In the genomic region with DNA sequence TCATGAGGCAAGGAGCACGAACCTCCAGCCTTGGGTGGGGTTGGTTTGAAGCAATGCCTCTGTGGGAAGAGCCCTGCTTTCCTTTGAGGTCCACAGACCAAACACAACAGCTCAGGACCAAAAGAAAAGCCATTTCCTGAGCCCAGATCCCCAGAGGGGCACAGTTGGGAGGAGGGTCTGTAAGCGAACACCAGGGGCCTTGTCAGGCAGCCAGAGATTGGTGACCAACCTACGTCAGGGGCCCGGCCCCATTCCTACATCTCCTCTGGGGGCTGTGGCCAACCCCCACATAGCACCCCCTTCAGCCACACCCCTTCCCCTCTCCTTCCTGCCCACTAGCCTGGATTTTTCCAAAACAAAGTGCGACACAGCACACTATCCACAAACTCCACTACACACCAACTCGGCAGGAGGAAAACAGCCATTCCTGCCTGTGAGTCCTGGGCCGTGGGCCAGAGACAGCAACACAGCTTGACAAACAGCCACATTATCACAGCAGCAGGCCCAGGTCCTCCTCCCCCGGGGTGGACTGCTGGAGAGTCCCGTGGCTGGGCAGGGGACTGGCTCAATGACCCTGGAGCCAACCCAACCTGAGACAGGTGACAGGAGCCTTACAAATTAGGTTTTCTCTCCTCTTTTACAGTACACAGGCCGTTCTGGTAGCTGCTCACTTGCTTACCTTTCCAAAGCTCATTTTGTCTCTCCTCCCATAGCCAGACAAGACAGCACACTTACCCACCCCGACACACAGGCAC, we compare ENCODE assay signal across 10 cellular contexts.
DNase-seq lines count a peak whose midpoint lies in the region; ATAC-seq and TF ChIP-seq lines count a peak whose summit lies in the region.
"Had no signal": no experiment of that assay in that cellular context is flagged by ENCODE, and none has a peak within 500 bp of the region (broad histone marks: within the 10 kb centered on the region; RNA-seq: fewer than 3 reads in every experiment).

No MANE protein-coding gene starts in this region.

- H3K4me3 ChIP-seq in fibroblast of villous mesenchyme (ENCODE audit: low read depth, low read length) (no peak overlapping the region), upper lobe of left lung (peak overlapping the region in 2 of 4 donors; percentile 11 to 25)

- no peaks in the 10 kb centered on the region for H3K27me3 ChIP-seq in upper lobe of left lung

- no peak for ATAC-seq in WTC11
- ATAC-seq in upper lobe of left lung (ENCODE audit: low FRiP score in 2 of 2), result peak; percentile 27 to 31
- ATAC-seq in activated T-cell treated with anti-CD3 and anti-CD28 coated beads, Interleukin-2, amount 50 U/mL, for 72 hours (replicated peaks in 1 of 2), result no peak
- ATAC-seq: HCT116 had no signal

- 17 to 26% methylated on average over 9 to 11 of the region's 11 CpGs for WGBS in upper lobe of left lung, 2 donors

- CTCF ChIA-PET in WTC11 (lab: Charles Lee), result interaction anchor here (0.7 to 2.6 kb wide), 5 partner anchors 14 to 118 kb away, joined by 3 to 8 read pairs (median 3); no protein-coding TSS in a partner anchor

- no peak for TF ChIP-seq CTCF in WTC11 (IDR thresholded peaks at IDR 0.05)
- no peak for TF ChIP-seq CTCF in fibroblast of villous mesenchyme (IDR thresholded peaks at IDR 0.05; ENCODE audit: insufficient read depth, low read depth, low read length)
- TF ChIP-seq CTCF in nephron (IDR thresholded peaks at IDR 0.05; ENCODE audit: unreplicated experiment in 3 of 3), result no peak
- TF ChIP-seq CTCF in upper lobe of left lung (IDR thresholded peaks at IDR 0.05), result peak in 1 of 6 experiments; percentile 4

- H3K9me3 Mint-ChIP-seq in WTC11 (no peaks in the 10 kb centered on the region), nephron (no peaks in the 10 kb centered on the region)
- no peaks in the 10 kb centered on the region for H3K9me3 Mint-ChIP-seq in activated T-cell treated with anti-CD3 and anti-CD28 coated beads, Interleukin-2, amount 50 U/mL, for 72 hours
- no peaks in the 10 kb centered on the region for H3K9me3 Mint-ChIP-seq in activated CD4-positive, alpha-beta T cell treated with anti-CD3 and anti-CD28 coated beads, Interleukin-2, amount 10 ng/mL, durations not matched to agents 24 days and 14 days

- H3K4me3 Mint-ChIP-seq in WTC11 (no peak overlapping the region), nephron (peak overlapping the region; percentile 7 to 31 (median 31))
- H3K4me3 Mint-ChIP-seq in activated T-cell treated with anti-CD3 and anti-CD28 coated beads, Interleukin-2, amount 50 U/mL, for 72 hours, result no peak overlapping the region
- H3K4me3 Mint-ChIP-seq in activated CD4-positive, alpha-beta T cell treated with anti-CD3 and anti-CD28 coated beads, Interleukin-2, amount 10 ng/mL, durations not matched to agents 24 days and 14 days, result no peak overlapping the region

- H3K36me3 ChIP-seq in upper lobe of left lung, result peaks cover 0 to 22% (median 7%) of the 10 kb centered on the region in 4 donors

- H3K27me3 Mint-ChIP-seq in WTC11 (ENCODE audit: low read depth), result peaks cover 2% of the 10 kb centered on the region; the same call in 1 of the 2 replicates
- no peaks in the 10 kb centered on the region for H3K27me3 Mint-ChIP-seq in nephron (ENCODE audit: low read depth)
- H3K27me3 Mint-ChIP-seq in activated T-cell treated with anti-CD3 and anti-CD28 coated beads, Interleukin-2, amount 50 U/mL, for 72 hours (ENCODE audit: low read depth), result peaks cover 18% of the 10 kb centered on the region
- peaks cover 20% of the 10 kb centered on the region for H3K27me3 Mint-ChIP-seq in activated CD4-positive, alpha-beta T cell treated with anti-CD3 and anti-CD28 coated beads, Interleukin-2, amount 10 ng/mL, durations not matched to agents 24 days and 14 days

- H3K36me3 Mint-ChIP-seq in WTC11 (no peaks in the 10 kb centered on the region), nephron (ENCODE audit: low read depth) (peaks cover 10% of the 10 kb centered on the region)
- no peaks in the 10 kb centered on the region for H3K36me3 Mint-ChIP-seq in activated T-cell treated with anti-CD3 and anti-CD28 coated beads, Interleukin-2, amount 50 U/mL, for 72 hours (ENCODE audit: insufficient read depth in 2 of 2)
- no peaks in the 10 kb centered on the region for H3K36me3 Mint-ChIP-seq in activated CD4-positive, alpha-beta T cell treated with anti-CD3 and anti-CD28 coated beads, Interleukin-2, amount 10 ng/mL, durations not matched to agents 24 days and 14 days (ENCODE audit: low read depth)

- intact Hi-C loops in activated CD4-positive, alpha-beta T cell treated with anti-CD3 and anti-CD28 coated beads, Interleukin-2, amount 10 ng/mL, durations not matched to agents 24 days and 14 days (cut with micrococcal nuclease), result no loop called here

- TF ChIP-seq EP300 in upper lobe of left lung (IDR thresholded peaks at IDR 0.05), result peak in 1 of 4 donors; percentile 62

- no peak for DNase-seq in WTC11 (ENCODE audit: low spot score)
- DNase-seq in fibroblast of villous mesenchyme (ENCODE audit: low read depth), result peak; percentile 73
- peak in 1 of 2 donors; percentile 79 for DNase-seq in upper lobe of left lung
- DNase-seq in NCI-H748 treated with DMSO at 0.1 percent for 48 hours (lab: John Stamatoyannopoulos, UW), result no peak
- no peak for DNase-seq in islet precursor cell
- DNase-seq in activated T-cell treated with anti-CD3 and anti-CD28 coated beads, Interleukin-2, amount 50 U/mL, for 72 hours, result no peak
- no peak for DNase-seq in activated CD4-positive, alpha-beta T cell treated with anti-CD3 and anti-CD28 coated beads, Interleukin-2, amount 10 ng/mL, durations not matched to agents 24 days and 14 days
- DNase-seq: activated T-cell treated with anti-CD3 and anti-CD28 coated beads, Interleukin-2, amount 50 U/mL, for 1 hour had no signal

- peaks cover 82 to 96% (median 90%) of the 10 kb centered on the region in 4 donors for H3K4me1 ChIP-seq in upper lobe of left lung

- POLR2A ChIA-PET in WTC11 (lab: Charles Lee), result no interaction called here

- peak overlapping the region; percentile 89 to 95 (median 90) for H3K27ac ChIP-seq in upper lobe of left lung

- no peaks in the 10 kb centered on the region for H3K9me3 ChIP-seq in upper lobe of left lung

- H3K27ac Mint-ChIP-seq in WTC11, result peak overlapping the region; percentile 46
- peak overlapping the region; percentile 82 to 89 (median 83) for H3K27ac Mint-ChIP-seq in nephron
- no peak overlapping the region for H3K27ac Mint-ChIP-seq in activated T-cell treated with anti-CD3 and anti-CD28 coated beads, Interleukin-2, amount 50 U/mL, for 72 hours
- H3K27ac Mint-ChIP-seq in activated CD4-positive, alpha-beta T cell treated with anti-CD3 and anti-CD28 coated beads, Interleukin-2, amount 10 ng/mL, durations not matched to agents 24 days and 14 days, result no peak overlapping the region

- H3K4me1 Mint-ChIP-seq in WTC11 (peaks cover 17% of the 10 kb centered on the region; the same call in 1 of the 2 replicates), nephron (peaks cover 51% of the 10 kb centered on the region)
- H3K4me1 Mint-ChIP-seq in activated T-cell treated with anti-CD3 and anti-CD28 coated beads, Interleukin-2, amount 50 U/mL, for 72 hours (ENCODE audit: low read depth), result no peaks in the 10 kb centered on the region
- no peaks in the 10 kb centered on the region for H3K4me1 Mint-ChIP-seq in activated CD4-positive, alpha-beta T cell treated with anti-CD3 and anti-CD28 coated beads, Interleukin-2, amount 10 ng/mL, durations not matched to agents 24 days and 14 days

- peak in 1 of 4 donors; percentile 70 for TF ChIP-seq POLR2A in upper lobe of left lung (IDR thresholded peaks at IDR 0.05)

TF ChIP-seq in WTC11, 78 proteins besides CTCF, POLR2A, EP300 and RAD21:
- TF ChIP-seq, protein P1, sequence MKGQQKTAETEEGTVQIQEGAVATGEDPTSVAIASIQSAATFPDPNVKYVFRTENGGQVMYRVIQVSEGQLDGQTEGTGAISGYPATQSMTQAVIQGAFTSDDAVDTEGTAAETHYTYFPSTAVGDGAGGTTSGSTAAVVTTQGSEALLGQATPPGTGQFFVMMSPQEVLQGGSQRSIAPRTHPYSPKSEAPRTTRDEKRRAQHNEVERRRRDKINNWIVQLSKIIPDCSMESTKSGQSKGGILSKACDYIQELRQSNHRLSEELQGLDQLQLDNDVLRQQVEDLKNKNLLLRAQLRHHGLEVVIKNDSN (CRISPR knock-in tag; IDR thresholded peaks at IDR 0.05), result no peak
- no peak for TF ChIP-seq TEAD4 (CRISPR knock-in tag; IDR thresholded peaks at IDR 0.05)
- TF ChIP-seq JAZF1 (CRISPR knock-in tag; IDR thresholded peaks at IDR 0.05), result no peak
- TF ChIP-seq ZNF219 (CRISPR knock-in tag; IDR thresholded peaks at IDR 0.05; ENCODE audit: borderline replicate concordance), result no peak
- no peak for TF ChIP-seq CBFB (CRISPR knock-in tag; IDR thresholded peaks at IDR 0.05; ENCODE audit: low read depth)
- TF ChIP-seq ZNF138 (CRISPR knock-in tag; conservative IDR thresholded peaks at IDR 0.05), result no peak
- TF ChIP-seq, protein P2, sequence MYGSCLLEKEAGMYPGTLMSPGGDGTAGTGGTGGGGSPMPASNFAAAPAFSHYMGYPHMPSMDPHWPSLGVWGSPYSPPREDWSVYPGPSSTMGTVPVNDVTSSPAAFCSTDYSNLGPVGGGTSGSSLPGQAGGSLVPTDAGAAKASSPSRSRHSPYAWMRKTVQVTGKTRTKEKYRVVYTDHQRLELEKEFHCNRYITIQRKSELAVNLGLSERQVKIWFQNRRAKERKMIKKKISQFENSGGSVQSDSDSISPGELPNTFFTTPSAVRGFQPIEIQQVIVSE (CRISPR knock-in tag; IDR thresholded peaks at IDR 0.05; ENCODE audit: borderline replicate concordance), result no peak
- TF ChIP-seq, protein P3, sequence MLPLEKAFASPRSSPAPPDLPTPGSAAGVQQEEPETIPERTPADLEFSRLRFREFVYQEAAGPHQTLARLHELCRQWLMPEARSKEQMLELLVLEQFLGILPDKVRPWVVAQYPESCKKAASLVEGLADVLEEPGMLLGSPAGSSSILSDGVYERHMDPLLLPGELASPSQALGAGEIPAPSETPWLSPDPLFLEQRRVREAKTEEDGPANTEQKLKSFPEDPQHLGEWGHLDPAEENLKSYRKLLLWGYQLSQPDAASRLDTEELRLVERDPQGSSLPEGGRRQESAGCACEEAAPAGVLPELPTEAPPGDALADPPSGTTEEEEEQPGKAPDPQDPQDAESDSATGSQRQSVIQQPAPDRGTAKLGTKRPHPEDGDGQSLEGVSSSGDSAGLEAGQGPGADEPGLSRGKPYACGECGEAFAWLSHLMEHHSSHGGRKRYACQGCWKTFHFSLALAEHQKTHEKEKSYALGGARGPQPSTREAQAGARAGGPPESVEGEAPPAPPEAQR (CRISPR knock-in tag; IDR thresholded peaks at IDR 0.05), result no peak
- no peak for TF ChIP-seq GABPB1 (CRISPR knock-in tag; IDR thresholded peaks at IDR 0.05)
- TF ChIP-seq ZNF263 (CRISPR knock-in tag; IDR thresholded peaks at IDR 0.05; ENCODE audit: low read depth), result no peak

Comparison
In these comparisons a context has a peak if more than half of its experiments do, and no peak if none do; other contexts are left out.
1. ATAC-seq: peak in upper lobe of left lung (2 of 2); none in WTC11 (single experiment) and activated T-cell treated with anti-CD3 and anti-CD28 coated beads, Interleukin-2, amount 50 U/mL, for 72 hours (0 of 2).
2. H3K27ac Mint-ChIP-seq: peak in WTC11 (single experiment) and nephron (3 of 3); none in activated T-cell treated with anti-CD3 and anti-CD28 coated beads, Interleukin-2, amount 50 U/mL, for 72 hours (single experiment) and activated CD4-positive, alpha-beta T cell treated with anti-CD3 and anti-CD28 coated beads, Interleukin-2, amount 10 ng/mL, durations not matched to agents 24 days and 14 days (single experiment).
3. H3K4me3 Mint-ChIP-seq: peak in nephron (3 of 3); none in WTC11 (single experiment), activated T-cell treated with anti-CD3 and anti-CD28 coated beads, Interleukin-2, amount 50 U/mL, for 72 hours (0 of 2) and activated CD4-positive, alpha-beta T cell treated with anti-CD3 and anti-CD28 coated beads, Interleukin-2, amount 10 ng/mL, durations not matched to agents 24 days and 14 days (single experiment).